33 cellular contexts compared by ENCODE assay signal in genomic region chr19:23983406-23983805, GRCh38.
"Had no signal": no experiment of that assay in that cellular context is flagged by ENCODE, and none has a peak within 500 bp of the region (broad histone marks: within the 10 kb centered on the region; RNA-seq: fewer than 3 reads in every experiment).

No MANE protein-coding gene starts in this region.

- H3K4me1 ChIP-seq: esophagus muscularis mucosa, gastroesophageal sphincter, heart right ventricle had no signal

- H3K27me3 Mint-ChIP-seq: activated B cell treated with CpG ODN at 0.5 μM for 24 hours; activated CD8-positive, alpha-beta T cell treated with anti-CD3 and anti-CD28 coated beads for 36 hours; activated naive CD8-positive, alpha-beta T cell; activated T-helper 17 cell treated with anti-CD3 and anti-CD28 coated beads, Interleukin-2, amount 50 U/mL, for 72 hours; central memory CD8-positive, alpha-beta T cell; dendritic cell treated with granulocyte-macrophage colony-stimulating factor and Interleukin-4, amounts not matched to agents 40 ng/mL and 50 ng/mL, for 4 days; T-helper 17 cell had no signal

- H3K27ac Mint-ChIP-seq: activated B cell treated with CpG ODN at 0.5 μM for 24 hours; activated CD8-positive, alpha-beta T cell treated with anti-CD3 and anti-CD28 coated beads for 36 hours; activated naive CD8-positive, alpha-beta T cell; activated T-helper 17 cell treated with anti-CD3 and anti-CD28 coated beads, Interleukin-2, amount 50 U/mL, for 72 hours; dendritic cell treated with granulocyte-macrophage colony-stimulating factor and Interleukin-4, amounts not matched to agents 40 ng/mL and 50 ng/mL, for 4 days; T-helper 17 cell; T-helper 2 cell treated with Interferon-gamma antibody and Interleukin-4, amounts not matched to agents 5 μg/mL and 100 μg/mL, for 36 hours had no signal

- ATAC-seq: activated CD4-positive, CD25-positive, alpha-beta regulatory T cell treated with anti-CD3 and anti-CD28 coated beads, Interleukin-2, amount 50 U/mL, for 24 hours; activated CD8-positive, alpha-beta T cell treated with anti-CD3 and anti-CD28 coated beads for 36 hours; activated T-cell treated with anti-CD3 and anti-CD28 coated beads, Interleukin-2, amount 50 U/mL, for 4 hours; activated T-helper 17 cell treated with anti-CD3 and anti-CD28 coated beads, Interleukin-2, amount 50 U/mL, for 72 hours; gastroesophageal sphincter; heart right ventricle; T-helper 17 cell had no signal

- H3K36me3 ChIP-seq: brain microvascular endothelial cell, cardiac muscle cell, esophagus muscularis mucosa, gastroesophageal sphincter, heart right ventricle, WERI-Rb-1 had no signal

- H3K4me3 ChIP-seq: cardiac muscle cell, coronary artery, dorsolateral prefrontal cortex, esophagus muscularis mucosa, gastroesophageal sphincter, heart right ventricle had no signal

- DNase-seq: activated B cell treated with CpG ODN at 0.5 μM for 24 hours; activated CD4-positive, alpha-beta T cell treated with anti-CD3 and anti-CD28 coated beads for 48 hours; activated CD4-positive, alpha-beta T cell treated with anti-CD3 and anti-CD28 coated beads, Interleukin-2, amount 50 U/mL, for 1 hour; activated CD4-positive, alpha-beta T cell treated with anti-CD3 and anti-CD28 coated beads, Interleukin-2, amount 50 U/mL, for 48 hours; activated CD8-positive, alpha-beta memory T cell treated with anti-CD3 and anti-CD28 coated beads for 24 hours; activated CD8-positive, alpha-beta T cell treated with anti-CD3 and anti-CD28 coated beads for 36 hours; activated effector memory CD4-positive, alpha-beta T cell treated with Interleukin-2 at 50 U/mL for 16 hours; activated gamma-delta T cell treated with Interleukin-2 at 50 U/mL for 16 hours; activated naive CD4-positive, alpha-beta T cell treated with anti-CD3 and anti-CD28 coated beads, Interleukin-2, amount 50 U/mL, for 16 hours; activated naive CD4-positive, alpha-beta T cell treated with Interleukin-2 at 50 U/mL for 16 hours; activated T-cell treated with anti-CD3 and anti-CD28 coated beads, Interleukin-2, amount 50 U/mL, for 4 hours; amniotic stem cell; anterior cingulate cortex; brain microvascular endothelial cell; dorsolateral prefrontal cortex; effector memory CD4-positive, alpha-beta T cell; foreskin melanocyte; heart right ventricle; T-helper 1 cell; T-helper 17 cell; T1000; WERI-Rb-1 had no signal

- FAIRE-seq: astrocyte had no signal

- H3K4me1 Mint-ChIP-seq: activated B cell treated with CpG ODN at 0.5 μM for 24 hours; activated T-helper 17 cell treated with anti-CD3 and anti-CD28 coated beads, Interleukin-2, amount 50 U/mL, for 72 hours; central memory CD8-positive, alpha-beta T cell; T-helper 17 cell had no signal

- H3K27me3 ChIP-seq: brain microvascular endothelial cell, cardiac muscle cell, dorsolateral prefrontal cortex, esophagus muscularis mucosa, gastroesophageal sphincter, heart right ventricle had no signal

- H3K9me3 ChIP-seq: esophagus muscularis mucosa, gastroesophageal sphincter, heart right ventricle had no signal

- H3K36me3 Mint-ChIP-seq: activated naive CD8-positive, alpha-beta T cell had no signal

- H3K9me3 Mint-ChIP-seq: activated B cell treated with CpG ODN at 0.5 μM for 24 hours; activated CD8-positive, alpha-beta T cell treated with anti-CD3 and anti-CD28 coated beads for 36 hours; activated T-cell treated with anti-CD3 and anti-CD28 coated beads, Interleukin-2, amount 50 U/mL, for 4 hours; activated T-helper 17 cell treated with anti-CD3 and anti-CD28 coated beads, Interleukin-2, amount 50 U/mL, for 72 hours; central memory CD8-positive, alpha-beta T cell had no signal

- H3K4me3 Mint-ChIP-seq: activated B cell treated with CpG ODN at 0.5 μM for 24 hours; activated CD8-positive, alpha-beta T cell treated with anti-CD3 and anti-CD28 coated beads for 36 hours; activated naive CD8-positive, alpha-beta T cell; activated T-cell treated with anti-CD3 and anti-CD28 coated beads, Interleukin-2, amount 50 U/mL, for 4 hours; activated T-helper 17 cell treated with anti-CD3 and anti-CD28 coated beads, Interleukin-2, amount 50 U/mL, for 72 hours; central memory CD8-positive, alpha-beta T cell; dendritic cell treated with granulocyte-macrophage colony-stimulating factor and Interleukin-4, amounts not matched to agents 40 ng/mL and 50 ng/mL, for 4 days; T-helper 17 cell; T-helper 2 cell treated with Interferon-gamma antibody and Interleukin-4, amounts not matched to agents 5 μg/mL and 100 μg/mL, for 36 hours had no signal

- H3K27ac ChIP-seq: brain microvascular endothelial cell, cardiac muscle cell, coronary artery, dorsolateral prefrontal cortex, esophagus muscularis mucosa, gastroesophageal sphincter, heart right ventricle, WERI-Rb-1 had no signal
